8 cellular contexts compared by ENCODE assay signal in the genomic region with DNA sequence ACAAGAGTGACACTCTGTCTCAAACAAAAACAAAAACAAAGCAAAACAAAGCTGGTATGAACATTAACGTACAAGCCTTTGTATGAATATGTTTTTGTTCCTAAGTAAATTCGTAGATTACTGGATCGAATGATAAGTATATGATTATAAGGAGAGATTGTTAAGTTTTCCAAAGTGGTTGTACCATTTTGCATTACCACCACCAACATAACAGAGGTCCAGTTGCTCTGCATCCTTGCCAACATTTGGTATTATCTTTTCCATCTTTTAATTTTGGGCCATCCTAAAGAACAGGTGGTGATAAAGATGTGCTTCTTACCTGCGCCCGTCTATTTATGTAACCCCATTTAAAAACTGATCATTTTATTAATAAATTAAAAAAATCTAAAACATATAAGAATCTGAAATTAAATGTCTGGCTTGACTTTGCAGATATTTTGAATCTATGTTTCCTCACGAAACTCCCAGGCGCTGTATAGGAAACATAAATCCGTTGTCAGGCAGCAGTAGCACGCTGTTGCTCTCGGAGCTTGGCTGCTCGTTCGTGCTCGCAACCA. TPM values are rescaled to one million over a fixed set of nuclear protein-coding genes. Genes with fewer than 3 reads are reported as not detected.
A peak's percentile ranks its signal among the peaks of the same experiment; 100 is the strongest.
DNase-seq lines count a peak whose midpoint lies in the region; ATAC-seq and TF ChIP-seq lines count a peak whose summit lies in the region.

No MANE protein-coding gene starts in this region.

- TF ChIP-seq POLR2A in GM18505 (IDR thresholded peaks at IDR 0.05; ENCODE audit: borderline replicate concordance, extremely low read depth, insufficient read depth, insufficient read length) (peak; percentile 79), esophagus muscularis mucosa (IDR thresholded peaks at IDR 0.05; ENCODE audit: low read depth) (no peak)

- H3K9me3 ChIP-seq in Panc1 (ENCODE audit: control insufficient read depth, insufficient read depth, low read depth, low read length) (no peaks in the 10 kb centered on the region), esophagus muscularis mucosa (no peaks in the 10 kb centered on the region)

- H3K27me3 ChIP-seq in Panc1 (ENCODE audit: control insufficient read depth, insufficient read depth, low read length) (no peaks in the 10 kb centered on the region), esophagus muscularis mucosa (peaks cover 0 to 6% (median 0%) of the 10 kb centered on the region in 4 donors)

- CTCF ChIA-PET in Panc1 (lab: Charles Lee), result no interaction called here

- no peak for TF ChIP-seq EP300 in esophagus muscularis mucosa (IDR thresholded peaks at IDR 0.05)

- intact Hi-C loops in Panc1 (cut with micrococcal nuclease; ENCODE audit: unreplicated experiment), result no loop called here
- intact Hi-C loops in esophagus muscularis mucosa (cut with DNase I), result loop anchor here (10.0 kb wide), 1 partner anchor 196 kb away; a partner anchor contains a TSS

- TF ChIP-seq CTCF in Panc1 (IDR thresholded peaks at IDR 0.05) (no peak), esophagus muscularis mucosa (IDR thresholded peaks at IDR 0.05) (no peak)

- H3K4me1 ChIP-seq in Panc1 (ENCODE audit: control insufficient read depth, insufficient read depth, low read length) (peaks cover 8% of the 10 kb centered on the region; the same call in 1 of the 2 replicates), esophagus muscularis mucosa (peaks cover 21 to 45% (median 40%) of the 10 kb centered on the region in 4 donors)

- ATAC-seq in GM18505 (IDR thresholded peaks at IDR 0.05; ENCODE audit: unreplicated experiment) (no peak), Panc1 (no peak), HG03097 (IDR thresholded peaks at IDR 0.05; ENCODE audit: low FRiP score, unreplicated experiment) (no peak)

- H3K27ac ChIP-seq in Panc1 (ENCODE audit: low read length) (peak overlapping the region; percentile 95), esophagus muscularis mucosa (replicated peaks in 1 of 4) (peak overlapping the region; percentile 90 to 98 (median 94))

- WGBS in esophagus muscularis mucosa, result 23% methylated on average over 13 of the region's 13 CpGs

- DNase-seq in Panc1 (ENCODE audit: low read depth, low spot score) (no peak), esophagus muscularis mucosa (ENCODE audit: extremely low spot score) (no peak), skeletal muscle cell (ENCODE audit: low read depth) (no peak), HPDE6-E6E7 (ENCODE audit: extremely low spot score) (no peak), UCSD-AML1 (lab: John Stamatoyannopoulos, UW; ENCODE audit: unreplicated experiment) (no peak)
- DNase-seq in activated naive CD4-positive, alpha-beta T cell treated with anti-CD3 and anti-CD28 coated beads, Interleukin-2, amount 50 U/mL, for 16 hours, result no peak

- in situ Hi-C loops in Panc1 (cut with HindIII; ENCODE audit: low pct_unique_long_range_greater_than_20kb, low sequenced_read_pairs), result no loop called here

- TSS peak; percentile 98 for BruUV-seq in Panc1 (replicated peaks; lab: Mats Ljungman, UMichigan)

- H3K36me3 ChIP-seq in Panc1 (ENCODE audit: control insufficient read depth, insufficient read depth, low read length), result peaks cover 17% of the 10 kb centered on the region
- H3K36me3 ChIP-seq in esophagus muscularis mucosa, result peaks cover 0 to 8% (median 2%) of the 10 kb centered on the region in 4 donors

- POLR2A ChIA-PET in Panc1 (lab: Charles Lee), result no interaction called here

- H3K4me3 ChIP-seq in Panc1 (ENCODE audit: low read depth in 2 of 2, low read length in 2 of 2) (peak overlapping the region; percentile 61 to 91), esophagus muscularis mucosa (peak overlapping the region; percentile 73 to 97 (median 90)), skeletal muscle cell (ENCODE audit: low read depth, low read length) (peak overlapping the region; percentile 82)

RNA-seq across cellular contexts. Expression of a gene that starts 0.6 kb away (rescaled TPM):
- total RNA-seq in Panc1 (2021; ENCODE audit: unreplicated experiment) (21.3 TPM), esophagus muscularis mucosa (10 to 100 TPM; 16.4 to 20.8 (median 18.1) TPM)
- 11.4 TPM for polyA plus RNA-seq in Panc1 (2012; ENCODE audit: insufficient read length)
